In genomic region chr17:64106918-64107317, GRCh38 we compare ENCODE assay signal across 18 cellular contexts. TPM values are rescaled to one million over a fixed set of nuclear protein-coding genes. Genes with fewer than 3 reads are reported as not detected.
DNase-seq lines count a peak whose midpoint lies in the region; ATAC-seq and FAIRE-seq lines count a peak whose summit lies in the region.
"Had no signal": no experiment of that assay in that cellular context is flagged by ENCODE, and none has a peak within 500 bp of the region (broad histone marks: within the 10 kb centered on the region; RNA-seq: fewer than 3 reads in every experiment).

No MANE protein-coding gene starts in this region.

- H3K27ac Mint-ChIP-seq in activated naive CD8-positive, alpha-beta T cell, result peak overlapping the region; percentile 83
- H3K27ac Mint-ChIP-seq in activated naive CD8-positive, alpha-beta T cell treated with anti-CD3 and anti-CD28 coated beads for 36 hours, result no peak overlapping the region
- H3K27ac Mint-ChIP-seq in activated CD4-positive, alpha-beta memory T cell treated with anti-CD3 and anti-CD28 coated beads, Interleukin-2, amount 10 ng/mL, durations not matched to agents 7 days and 5 days, result peak overlapping the region; percentile 71
- H3K27ac Mint-ChIP-seq: dendritic cell treated with granulocyte-macrophage colony-stimulating factor and Interleukin-4, amounts not matched to agents 40 ng/mL and 50 ng/mL, for 4 days; stimulated activated naive B cell treated with anti-CD40 and anti-IgM and Interleukin-4, amounts not matched to agents 10 μg/mL and 1 μg/mL and 100 μg/mL, for 72 hours had no signal

- H3K36me3 ChIP-seq in thymus (ENCODE audit: control insufficient read depth, insufficient read depth), result no peaks in the 10 kb centered on the region

- H3K36me3 Mint-ChIP-seq in activated naive CD8-positive, alpha-beta T cell, result peaks cover 4% of the 10 kb centered on the region
- no peaks in the 10 kb centered on the region for H3K36me3 Mint-ChIP-seq in activated naive CD8-positive, alpha-beta T cell treated with anti-CD3 and anti-CD28 coated beads for 36 hours
- peaks cover 53% of the 10 kb centered on the region for H3K36me3 Mint-ChIP-seq in activated CD4-positive, alpha-beta memory T cell treated with anti-CD3 and anti-CD28 coated beads, Interleukin-2, amount 10 ng/mL, durations not matched to agents 7 days and 5 days (ENCODE audit: low read depth)
- H3K36me3 Mint-ChIP-seq: stimulated activated naive B cell treated with anti-CD40 and anti-IgM and Interleukin-4, amounts not matched to agents 10 μg/mL and 1 μg/mL and 100 μg/mL, for 72 hours had no signal

- intact Hi-C loops in left colon (cut with DNase I, micrococcal nuclease), result no loop called here

- no peaks in the 10 kb centered on the region for H3K9me3 Mint-ChIP-seq in activated naive CD8-positive, alpha-beta T cell (ENCODE audit: low read depth)
- H3K9me3 Mint-ChIP-seq in activated naive CD8-positive, alpha-beta T cell treated with anti-CD3 and anti-CD28 coated beads for 36 hours, result no peaks in the 10 kb centered on the region
- H3K9me3 Mint-ChIP-seq in activated CD4-positive, alpha-beta memory T cell treated with anti-CD3 and anti-CD28 coated beads, Interleukin-2, amount 10 ng/mL, durations not matched to agents 7 days and 5 days, result no peaks in the 10 kb centered on the region
- H3K9me3 Mint-ChIP-seq: dendritic cell treated with granulocyte-macrophage colony-stimulating factor and Interleukin-4, amounts not matched to agents 40 ng/mL and 50 ng/mL, for 4 days; stimulated activated naive B cell treated with anti-CD40 and anti-IgM and Interleukin-4, amounts not matched to agents 10 μg/mL and 1 μg/mL and 100 μg/mL, for 72 hours had no signal

- POLR2A ChIA-PET in activated CD4-positive, alpha-beta memory T cell treated with anti-CD3 and anti-CD28 coated beads, Interleukin-2, amount 10 ng/mL, durations not matched to agents 7 days and 5 days (lab: Charles Lee), result interaction anchor here (0.6 to 1.5 kb wide), 7 partner anchors 12 to 56 kb away, joined by 3 to 13 read pairs (median 4); partner anchors contain the start of gene ERN1

- H3K4me3 Mint-ChIP-seq in activated naive CD8-positive, alpha-beta T cell, result peak overlapping the region; percentile 27
- no peak overlapping the region for H3K4me3 Mint-ChIP-seq in activated naive CD8-positive, alpha-beta T cell treated with anti-CD3 and anti-CD28 coated beads for 36 hours
- H3K4me3 Mint-ChIP-seq in activated CD4-positive, alpha-beta memory T cell treated with anti-CD3 and anti-CD28 coated beads, Interleukin-2, amount 10 ng/mL, durations not matched to agents 7 days and 5 days, result no peak overlapping the region
- H3K4me3 Mint-ChIP-seq: dendritic cell treated with granulocyte-macrophage colony-stimulating factor and Interleukin-4, amounts not matched to agents 40 ng/mL and 50 ng/mL, for 4 days; stimulated activated naive B cell treated with anti-CD40 and anti-IgM and Interleukin-4, amounts not matched to agents 10 μg/mL and 1 μg/mL and 100 μg/mL, for 72 hours had no signal

- no peak for DNase-seq in activated naive CD8-positive, alpha-beta T cell treated with anti-CD3 and anti-CD28 coated beads for 36 hours
- DNase-seq in activated CD4-positive, alpha-beta memory T cell treated with anti-CD3 and anti-CD28 coated beads, Interleukin-2, amount 10 ng/mL, durations not matched to agents 7 days and 5 days, result no peak
- DNase-seq in left colon (no peak), HTR-8/SVneo (ENCODE audit: insufficient read length, low spot score) (no peak), NCI-H524 (lab: John Stamatoyannopoulos, UW) (no peak), NCI-H2081 treated with DMSO at 0.1 percent for 48 hours (lab: John Stamatoyannopoulos, UW) (no peak)
- DNase-seq: activated CD4-positive, CD25-positive, alpha-beta regulatory T cell treated with anti-CD3 and anti-CD28 coated beads, Interleukin-2, amount 50 U/mL, for 72 hours; activated T-cell treated with anti-CD3 and anti-CD28 coated beads, Interleukin-2, amount 50 U/mL, for 48 hours; glutamatergic neuron; NCI-H1105 treated with DMSO at 0.1 percent for 48 hours; NCI-H2171 treated with DMSO at 0.1 percent for 48 hours; stimulated activated naive B cell treated with anti-CD40 and anti-IgM and Interleukin-4, amounts not matched to agents 10 μg/mL and 1 μg/mL and 100 μg/mL, for 72 hours had no signal

- WGBS in thymus, result 98% methylated on average over 3 of the region's 3 CpGs

- peak overlapping the region; percentile 6 for H3K27ac ChIP-seq in thymus (ENCODE audit: low read depth)

- H3K9me3 ChIP-seq in thymus (ENCODE audit: control insufficient read depth), result no peaks in the 10 kb centered on the region

- no peak overlapping the region for H3K4me3 ChIP-seq in thymus (ENCODE audit: low read length)
- H3K4me3 ChIP-seq: skin epidermis had no signal

- peaks cover 42% of the 10 kb centered on the region for H3K4me1 Mint-ChIP-seq in activated naive CD8-positive, alpha-beta T cell (ENCODE audit: low read depth)
- H3K4me1 Mint-ChIP-seq in activated naive CD8-positive, alpha-beta T cell treated with anti-CD3 and anti-CD28 coated beads for 36 hours, result peaks cover 22% of the 10 kb centered on the region
- H3K4me1 Mint-ChIP-seq in activated CD4-positive, alpha-beta memory T cell treated with anti-CD3 and anti-CD28 coated beads, Interleukin-2, amount 10 ng/mL, durations not matched to agents 7 days and 5 days, result peaks cover 80% of the 10 kb centered on the region

- peak; percentile 20 for ATAC-seq in left colon
- ATAC-seq: stimulated activated naive B cell treated with anti-CD40 and anti-IgM and Interleukin-4, amounts not matched to agents 10 μg/mL and 1 μg/mL and 100 μg/mL, for 72 hours had no signal

- no peak for FAIRE-seq in HTR-8/SVneo (lab: Jason Lieb, UNC)
- FAIRE-seq: astrocyte, islet of Langerhans had no signal

- H3K27me3 ChIP-seq in thymus (ENCODE audit: control insufficient read depth, insufficient read depth), result no peaks in the 10 kb centered on the region

- CTCF ChIA-PET in activated CD4-positive, alpha-beta memory T cell treated with anti-CD3 and anti-CD28 coated beads, Interleukin-2, amount 10 ng/mL, durations not matched to agents 7 days and 5 days (lab: Charles Lee), result no interaction called here

- peaks cover 30% of the 10 kb centered on the region for H3K4me1 ChIP-seq in thymus (ENCODE audit: control insufficient read depth, insufficient read depth, low read length)

- H3K27me3 Mint-ChIP-seq in activated naive CD8-positive, alpha-beta T cell, result no peaks in the 10 kb centered on the region
- no peaks in the 10 kb centered on the region for H3K27me3 Mint-ChIP-seq in activated naive CD8-positive, alpha-beta T cell treated with anti-CD3 and anti-CD28 coated beads for 36 hours
- no peaks in the 10 kb centered on the region for H3K27me3 Mint-ChIP-seq in activated CD4-positive, alpha-beta memory T cell treated with anti-CD3 and anti-CD28 coated beads, Interleukin-2, amount 10 ng/mL, durations not matched to agents 7 days and 5 days
- H3K27me3 Mint-ChIP-seq: stimulated activated naive B cell treated with anti-CD40 and anti-IgM and Interleukin-4, amounts not matched to agents 10 μg/mL and 1 μg/mL and 100 μg/mL, for 72 hours had no signal

RNA-seq across cellular contexts. Expression of gene ERN1, which starts 23.0 kb away (rescaled TPM):
- total RNA-seq in activated naive CD8-positive, alpha-beta T cell treated with anti-CD3 and anti-CD28 coated beads for 36 hours, result 1 to 10 TPM; 7.6 to 9.0 TPM
- 100 to 1,000 TPM; 126 to 128 TPM for total RNA-seq in activated CD4-positive, alpha-beta memory T cell treated with anti-CD3 and anti-CD28 coated beads, Interleukin-2, amount 10 ng/mL, durations not matched to agents 7 days and 5 days
- 10 to 100 TPM; 19.9 to 25.6 TPM for total RNA-seq in left colon
- 7.4 TPM for polyA plus RNA-seq in thymus

Comparison
In these comparisons a context has a peak if more than half of its experiments do, and no peak if none do; other contexts are left out.
1. RNA of gene ERN1, which starts 23.0 kb away (total RNA-seq): 126 to 128 TPM in activated CD4-positive, alpha-beta memory T cell treated with anti-CD3 and anti-CD28 coated beads, Interleukin-2, amount 10 ng/mL, durations not matched to agents 7 days and 5 days; 19.9 to 25.6 TPM in left colon and 7.6 to 9.0 TPM in activated naive CD8-positive, alpha-beta T cell treated with anti-CD3 and anti-CD28 coated beads for 36 hours; every median in the first group is over 4 times any median in the second.